9 cellular contexts compared by ENCODE assay signal in genomic region chr14:30214456-30215090, GRCh38.
DNase-seq lines count a peak whose midpoint lies in the region; ATAC-seq and TF ChIP-seq lines count a peak whose summit lies in the region.
"Had no signal": no experiment of that assay in that cellular context is flagged by ENCODE, and none has a peak within 500 bp of the region (broad histone marks: within the 10 kb centered on the region; RNA-seq: fewer than 3 reads in every experiment).

No MANE protein-coding gene starts in this region.

- no peak overlapping the region for H3K27ac ChIP-seq in right atrium auricular region
- H3K27ac ChIP-seq in MM.1S (ENCODE audit: low read length), result no peak overlapping the region
- H3K27ac ChIP-seq in RWPE1, result no peak overlapping the region
- no peak overlapping the region for H3K27ac ChIP-seq in esophagus muscularis mucosa (replicated peaks in 1 of 4)

- no peaks in the 10 kb centered on the region for H3K9me3 Mint-ChIP-seq in activated T-helper 2 cell treated with anti-CD3 and anti-CD28 coated beads, Interferon-gamma antibody, Interleukin-2, Interleukin-4, amounts not matched to agents 10 μg/mL and 5 μg/mL and 100 μg/mL, durations not matched to agents 14 hours and 24 hours and 36 hours
- no peaks in the 10 kb centered on the region for H3K9me3 Mint-ChIP-seq in activated T-cell treated with anti-CD3 and anti-CD28 coated beads, Interleukin-2, amount 50 U/mL, for 24 hours
- H3K9me3 Mint-ChIP-seq: stimulated activated naive B cell treated with anti-CD40 and anti-IgM and Interleukin-4, amounts not matched to agents 10 μg/mL and 1 μg/mL and 100 μg/mL, for 72 hours had no signal

- no peaks in the 10 kb centered on the region for H3K4me1 Mint-ChIP-seq in activated T-helper 2 cell treated with anti-CD3 and anti-CD28 coated beads, Interferon-gamma antibody, Interleukin-2, Interleukin-4, amounts not matched to agents 10 μg/mL and 5 μg/mL and 100 μg/mL, durations not matched to agents 14 hours and 24 hours and 36 hours (ENCODE audit: low read depth)
- no peaks in the 10 kb centered on the region for H3K4me1 Mint-ChIP-seq in activated T-cell treated with anti-CD3 and anti-CD28 coated beads, Interleukin-2, amount 50 U/mL, for 24 hours (ENCODE audit: low read depth)
- H3K4me1 Mint-ChIP-seq: stimulated activated naive B cell treated with anti-CD40 and anti-IgM and Interleukin-4, amounts not matched to agents 10 μg/mL and 1 μg/mL and 100 μg/mL, for 72 hours had no signal

- no peaks in the 10 kb centered on the region for H3K79me2 ChIP-seq in MM.1S (ENCODE audit: low read length)

- H3K9me3 ChIP-seq in right atrium auricular region, result no peaks in the 10 kb centered on the region
- no peaks in the 10 kb centered on the region for H3K9me3 ChIP-seq in MM.1S (replicated peaks; ENCODE audit: insufficient read depth, low read length)
- H3K9me3 ChIP-seq in esophagus muscularis mucosa, result no peaks in the 10 kb centered on the region

- H4K20me1 ChIP-seq in MM.1S (ENCODE audit: insufficient read depth, low read length), result no peaks in the 10 kb centered on the region

- no peak overlapping the region for H3K4me2 ChIP-seq in MM.1S (ENCODE audit: low read depth, low read length)

- CTCF ChIA-PET in RWPE1 (lab: Yijun Ruan, JAX), result interaction anchor here (0.6 to 1.5 kb wide), 14 partner anchors 9 to 1895 kb away, joined by 3 to 13 read pairs (median 4); no protein-coding TSS in a partner anchor

- no peak overlapping the region for H2AFZ ChIP-seq in MM.1S (ENCODE audit: low read length)

- H3K4me3 ChIP-seq in right atrium auricular region (no peak overlapping the region), MM.1S (ENCODE audit: low read length) (no peak overlapping the region), esophagus muscularis mucosa (no peak overlapping the region)

- H3K4me1 ChIP-seq in right atrium auricular region, result no peaks in the 10 kb centered on the region
- H3K4me1 ChIP-seq in MM.1S (ENCODE audit: low read length), result no peaks in the 10 kb centered on the region
- peaks cover 0 to 17% (median 14%) of the 10 kb centered on the region in 4 donors for H3K4me1 ChIP-seq in esophagus muscularis mucosa

- no peak overlapping the region for H3K9ac ChIP-seq in MM.1S (ENCODE audit: low read length)

- POLR2A ChIA-PET in RWPE1 (lab: Yijun Ruan, JAX; ENCODE audit: low non-redundant PET), result no interaction called here

- no peak for TF ChIP-seq EP300 in esophagus muscularis mucosa (IDR thresholded peaks at IDR 0.05)

- H3K27me3 ChIP-seq in right atrium auricular region, result no peaks in the 10 kb centered on the region
- H3K27me3 ChIP-seq in MM.1S (replicated peaks; ENCODE audit: insufficient read depth, low read length), result no peaks in the 10 kb centered on the region
- no peaks in the 10 kb centered on the region for H3K27me3 ChIP-seq in esophagus muscularis mucosa

- no peak overlapping the region for H3K27ac Mint-ChIP-seq in activated T-helper 2 cell treated with anti-CD3 and anti-CD28 coated beads, Interferon-gamma antibody, Interleukin-2, Interleukin-4, amounts not matched to agents 10 μg/mL and 5 μg/mL and 100 μg/mL, durations not matched to agents 14 hours and 24 hours and 36 hours
- H3K27ac Mint-ChIP-seq in activated T-cell treated with anti-CD3 and anti-CD28 coated beads, Interleukin-2, amount 50 U/mL, for 24 hours, result no peak overlapping the region
- H3K27ac Mint-ChIP-seq: stimulated activated naive B cell treated with anti-CD40 and anti-IgM and Interleukin-4, amounts not matched to agents 10 μg/mL and 1 μg/mL and 100 μg/mL, for 72 hours had no signal

- no peaks in the 10 kb centered on the region for H3K9me2 ChIP-seq in MM.1S (replicated peaks; ENCODE audit: insufficient read depth, low read length)

- intact Hi-C loops in Right ventricle myocardium inferior (cut with DNase I) (loop anchor here (2.0 to 5.0 kb wide), 2 partner anchors 664 to 1462 kb away; no protein-coding TSS in a partner anchor), esophagus muscularis mucosa (cut with DNase I) (loop anchor here (5.0 kb wide), 3 partner anchors 212 to 667 kb away; partner anchors contain the start of gene PRKD1)
- intact Hi-C loops in activated T-helper 2 cell treated with anti-CD3 and anti-CD28 coated beads, Interferon-gamma antibody, Interleukin-2, Interleukin-4, amounts not matched to agents 10 μg/mL and 5 μg/mL and 100 μg/mL, durations not matched to agents 14 hours and 24 hours and 36 hours (cut with micrococcal nuclease), result loop anchor here (2.0 to 10.0 kb wide), 2 partner anchors 666 to 1460 kb away; no protein-coding TSS in a partner anchor

- DNase-seq in Right ventricle myocardium inferior (ENCODE audit: missing footprints), result no peak
- no peak for DNase-seq in right atrium auricular region (ENCODE audit: low spot score)
- DNase-seq in MM.1S, result peak; percentile 36
- DNase-seq in RWPE1 (ENCODE audit: low spot score), result peak; percentile 45
- DNase-seq in esophagus muscularis mucosa (ENCODE audit: extremely low spot score), result no peak
- DNase-seq in occipital lobe (lab: John Stamatoyannopoulos, UW), result peak; percentile 12
- no peak for DNase-seq in activated T-helper 2 cell treated with anti-CD3 and anti-CD28 coated beads, Interferon-gamma antibody, Interleukin-2, Interleukin-4, amounts not matched to agents 10 μg/mL and 5 μg/mL and 100 μg/mL, durations not matched to agents 14 hours and 24 hours and 36 hours (ENCODE audit: low spot score)
- no peak for DNase-seq in activated T-cell treated with anti-CD3 and anti-CD28 coated beads, Interleukin-2, amount 50 U/mL, for 24 hours
- DNase-seq: stimulated activated naive B cell treated with anti-CD40 and anti-IgM and Interleukin-4, amounts not matched to agents 10 μg/mL and 1 μg/mL and 100 μg/mL, for 72 hours had no signal

- no peak overlapping the region for H3K4me3 Mint-ChIP-seq in activated T-helper 2 cell treated with anti-CD3 and anti-CD28 coated beads, Interferon-gamma antibody, Interleukin-2, Interleukin-4, amounts not matched to agents 10 μg/mL and 5 μg/mL and 100 μg/mL, durations not matched to agents 14 hours and 24 hours and 36 hours (ENCODE audit: low read depth)
- H3K4me3 Mint-ChIP-seq in activated T-cell treated with anti-CD3 and anti-CD28 coated beads, Interleukin-2, amount 50 U/mL, for 24 hours, result no peak overlapping the region
- H3K4me3 Mint-ChIP-seq: stimulated activated naive B cell treated with anti-CD40 and anti-IgM and Interleukin-4, amounts not matched to agents 10 μg/mL and 1 μg/mL and 100 μg/mL, for 72 hours had no signal

- peak; percentile 44 for ATAC-seq in Right ventricle myocardium inferior

- TF ChIP-seq CTCF in right atrium auricular region (IDR thresholded peaks at IDR 0.05) (peak in 1 of 2 donors; percentile 63), MM.1S (IDR thresholded peaks at IDR 0.05; ENCODE audit: low read length) (peak; percentile 44), RWPE1 (conservative IDR thresholded peaks at IDR 0.05; ENCODE audit: low read depth) (peak; percentile 68), esophagus muscularis mucosa (IDR thresholded peaks at IDR 0.05) (peak; percentile 63 to 67 (median 64))

- H3K36me3 ChIP-seq in right atrium auricular region, result no peaks in the 10 kb centered on the region
- H3K36me3 ChIP-seq in MM.1S (replicated peaks; ENCODE audit: insufficient read depth, low read length), result no peaks in the 10 kb centered on the region
- H3K36me3 ChIP-seq in esophagus muscularis mucosa, result no peaks in the 10 kb centered on the region

- H3F3A ChIP-seq in MM.1S (ENCODE audit: insufficient read depth, low read length), result no peaks in the 10 kb centered on the region

- no peaks in the 10 kb centered on the region for H3K36me3 Mint-ChIP-seq in activated T-helper 2 cell treated with anti-CD3 and anti-CD28 coated beads, Interferon-gamma antibody, Interleukin-2, Interleukin-4, amounts not matched to agents 10 μg/mL and 5 μg/mL and 100 μg/mL, durations not matched to agents 14 hours and 24 hours and 36 hours (ENCODE audit: low read depth)
- H3K36me3 Mint-ChIP-seq in activated T-cell treated with anti-CD3 and anti-CD28 coated beads, Interleukin-2, amount 50 U/mL, for 24 hours (ENCODE audit: low read depth), result no peaks in the 10 kb centered on the region
- H3K36me3 Mint-ChIP-seq: stimulated activated naive B cell treated with anti-CD40 and anti-IgM and Interleukin-4, amounts not matched to agents 10 μg/mL and 1 μg/mL and 100 μg/mL, for 72 hours had no signal

- no peak for TF ChIP-seq POLR2A in esophagus muscularis mucosa (IDR thresholded peaks at IDR 0.05; ENCODE audit: low read depth)

- WGBS in esophagus muscularis mucosa, result 0% methylated on average over 2 of the region's 2 CpGs

- H3K27me3 Mint-ChIP-seq in activated T-helper 2 cell treated with anti-CD3 and anti-CD28 coated beads, Interferon-gamma antibody, Interleukin-2, Interleukin-4, amounts not matched to agents 10 μg/mL and 5 μg/mL and 100 μg/mL, durations not matched to agents 14 hours and 24 hours and 36 hours (ENCODE audit: low read depth), result no peaks in the 10 kb centered on the region
- H3K27me3 Mint-ChIP-seq in activated T-cell treated with anti-CD3 and anti-CD28 coated beads, Interleukin-2, amount 50 U/mL, for 24 hours, result no peaks in the 10 kb centered on the region
- H3K27me3 Mint-ChIP-seq: stimulated activated naive B cell treated with anti-CD40 and anti-IgM and Interleukin-4, amounts not matched to agents 10 μg/mL and 1 μg/mL and 100 μg/mL, for 72 hours had no signal

Comparison
In these comparisons a context has a peak if more than half of its experiments do, and no peak if none do; other contexts are left out.
1. DNase-seq: peak in MM.1S (single experiment), RWPE1 (single experiment) and occipital lobe (single experiment); none in Right ventricle myocardium inferior (single experiment), right atrium auricular region (single experiment), esophagus muscularis mucosa (single experiment), activated T-helper 2 cell treated with anti-CD3 and anti-CD28 coated beads, Interferon-gamma antibody, Interleukin-2, Interleukin-4, amounts not matched to agents 10 μg/mL and 5 μg/mL and 100 μg/mL, durations not matched to agents 14 hours and 24 hours and 36 hours (single experiment) and activated T-cell treated with anti-CD3 and anti-CD28 coated beads, Interleukin-2, amount 50 U/mL, for 24 hours (single experiment).